ENCODE assay signal across 16 cellular contexts in the genomic region with DNA sequence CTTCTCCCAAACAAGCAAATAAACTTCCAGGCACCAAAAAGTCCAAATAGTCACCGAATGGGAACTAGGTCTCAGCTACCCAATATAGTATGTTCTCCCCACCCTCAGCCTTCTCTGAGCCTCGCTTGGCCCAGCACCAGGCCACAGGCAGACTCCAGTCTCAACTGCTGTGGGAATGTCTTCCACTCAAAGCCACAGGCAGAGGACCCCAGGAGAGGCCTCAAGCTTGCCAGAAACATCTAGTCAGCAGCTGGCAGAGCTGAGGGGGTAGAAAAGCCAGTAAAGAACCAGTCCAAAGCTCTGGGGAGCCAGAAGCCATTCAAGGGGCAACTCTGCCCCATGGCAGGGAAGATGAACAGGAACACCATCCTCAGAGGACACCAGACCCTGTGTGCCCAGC. TPM values are rescaled to one million over a fixed set of nuclear protein-coding genes. Genes with fewer than 3 reads are reported as not detected.
DNase-seq lines count a peak whose midpoint lies in the region; ATAC-seq, FAIRE-seq and TF ChIP-seq lines count a peak whose summit lies in the region.
"Had no signal": no experiment of that assay in that cellular context is flagged by ENCODE, and none has a peak within 500 bp of the region (broad histone marks: within the 10 kb centered on the region; RNA-seq: fewer than 3 reads in every experiment).

No MANE protein-coding gene starts in this region.

- no peaks in the 10 kb centered on the region for H3K9me1 ChIP-seq in endothelial cell of umbilical vein (replicated peaks; ENCODE audit: control insufficient read depth, extremely low read depth, insufficient read depth, low read length)

- H4K91ac ChIP-seq in neuronal stem cell (ENCODE audit: low read depth, low read length, poor library complexity) = no peak overlapping the region

- H2BK15ac ChIP-seq in neuronal stem cell (ENCODE audit: low read length) = no peak overlapping the region

- dilution Hi-C loops in endothelial cell of umbilical vein (cut with MboI; ENCODE audit: extremely low pct_ligation_motif_present, low sequenced_read_pairs) = no loop called here

- no TSS peak for BruUV-seq in endothelial cell of umbilical vein (replicated peaks; lab: Mats Ljungman, UMichigan)

- peaks cover 3% of the 10 kb centered on the region for H3K9me3 Mint-ChIP-seq in activated CD4-positive, alpha-beta T cell treated with anti-CD3 and anti-CD28 coated beads, Interleukin-2, amount 10 ng/mL, durations not matched to agents 7 days and 5 days

- no peak overlapping the region for H2AK5ac ChIP-seq in neuronal stem cell (ENCODE audit: low read depth, low read length)

- H3K4me3 ChIP-seq in endothelial cell of umbilical vein (replicated peaks in 1 of 3; ENCODE audit: insufficient read depth in 1 of 3, low read depth in 1 of 3, low read length in 3 of 3) (no peak overlapping the region), smooth muscle cell (no peak overlapping the region), neuronal stem cell (ENCODE audit: low read length in 2 of 2) (no peak overlapping the region)
- H3K4me3 ChIP-seq: A549, SJSA1 had no signal

- no peaks in the 10 kb centered on the region for H3K79me1 ChIP-seq in neuronal stem cell (ENCODE audit: low read depth, low read length)

- H3K4me1 Mint-ChIP-seq in activated CD4-positive, alpha-beta T cell treated with anti-CD3 and anti-CD28 coated beads, Interleukin-2, amount 10 ng/mL, durations not matched to agents 7 days and 5 days = peaks cover 86% of the 10 kb centered on the region

- intact Hi-C loops in endothelial cell of umbilical vein (cut with micrococcal nuclease) = no loop called here

- H2BK5ac ChIP-seq in neuronal stem cell (ENCODE audit: low read length) = no peak overlapping the region

- H3K9me3 ChIP-seq in endothelial cell of umbilical vein (replicated peaks; ENCODE audit: control insufficient read depth, insufficient read depth, low read length) = no peaks in the 10 kb centered on the region
- no peaks in the 10 kb centered on the region for H3K9me3 ChIP-seq in smooth muscle cell (replicated peaks; ENCODE audit: low read depth)
- H3K9me3 ChIP-seq in neuronal stem cell (replicated peaks in 1 of 2; ENCODE audit: control insufficient read depth in 2 of 2, insufficient read depth in 1 of 2, low read depth in 1 of 2, low read length in 2 of 2) = peaks cover 0 to 1% of the 10 kb centered on the region in 2 donors
- H3K9me3 ChIP-seq: A549, neutrophil, SJSA1 had no signal

- H3K36me3 Mint-ChIP-seq in activated CD4-positive, alpha-beta T cell treated with anti-CD3 and anti-CD28 coated beads, Interleukin-2, amount 10 ng/mL, durations not matched to agents 7 days and 5 days (ENCODE audit: low read depth) = peaks cover 55% of the 10 kb centered on the region

- TF ChIP-seq CTCF in endothelial cell of umbilical vein (IDR thresholded peaks at IDR 0.05; ENCODE audit: extremely low read depth in 1 of 2, insufficient read depth in 1 of 2, low read depth in 1 of 2, low read length in 2 of 2) (no peak), smooth muscle cell (IDR thresholded peaks at IDR 0.05; ENCODE audit: borderline replicate concordance, insufficient read depth, poor library complexity, severe bottlenecking) (no peak)

- H3K14ac ChIP-seq in neuronal stem cell (ENCODE audit: low read length) = no peak overlapping the region

- POLR2A ChIA-PET in activated CD4-positive, alpha-beta T cell treated with anti-CD3 and anti-CD28 coated beads, Interleukin-2, amount 10 ng/mL, durations not matched to agents 7 days and 5 days (lab: Charles Lee) = interaction anchor here (0.6 kb wide), 1 partner anchor 79 kb away, joined by 3 read pairs; no protein-coding TSS in a partner anchor
- POLR2A ChIA-PET in endothelial cell of umbilical vein (lab: Charles Lee) = interaction anchor here (1.0 kb wide), 1 partner anchor 18 kb away, joined by 5 read pairs; no protein-coding TSS in a partner anchor

- no peak overlapping the region for H4K8ac ChIP-seq in neuronal stem cell (ENCODE audit: low read depth, low read length)

- CTCF ChIA-PET in activated CD4-positive, alpha-beta T cell treated with anti-CD3 and anti-CD28 coated beads, Interleukin-2, amount 10 ng/mL, durations not matched to agents 7 days and 5 days (lab: Charles Lee) = interaction anchor here (1.1 to 3.1 kb wide), 5 partner anchors 10 to 43 kb away, joined by 3 to 7 read pairs (median 5); a partner anchor contains a TSS
- CTCF ChIA-PET in endothelial cell of umbilical vein (lab: Charles Lee) = interaction anchor here (0.8 to 3.7 kb wide), 6 partner anchors 9 to 40 kb away, joined by 3 to 56 read pairs (median 8); a partner anchor contains a TSS

- H3K79me2 ChIP-seq in endothelial cell of umbilical vein (ENCODE audit: control insufficient read depth, insufficient read depth, low read length) (peaks cover 27% of the 10 kb centered on the region), smooth muscle cell (ENCODE audit: low read depth) (peaks cover 32% of the 10 kb centered on the region)

- no peak overlapping the region for H3K18ac ChIP-seq in neuronal stem cell (ENCODE audit: low read length)

- H4K20me1 ChIP-seq in endothelial cell of umbilical vein (replicated peaks; ENCODE audit: control insufficient read depth, extremely low read depth, insufficient read depth, low read length) = no peaks in the 10 kb centered on the region
- peaks cover 10% of the 10 kb centered on the region for H4K20me1 ChIP-seq in smooth muscle cell (ENCODE audit: low read depth)

- H3K4me2 ChIP-seq in endothelial cell of umbilical vein (ENCODE audit: insufficient read depth, low read length) (no peak overlapping the region), smooth muscle cell (no peak overlapping the region), neuronal stem cell (ENCODE audit: insufficient read depth, low read length, poor library complexity, severe bottlenecking) (no peak overlapping the region)
- H3K4me2 ChIP-seq: A549 had no signal

- no peak for FAIRE-seq in endothelial cell of umbilical vein (lab: Jason Lieb, UNC)
- FAIRE-seq: A549 had no signal

- H2BK12ac ChIP-seq in neuronal stem cell (ENCODE audit: low read length) = no peak overlapping the region

- 40% methylated on average over 2 of the region's 2 CpGs for WGBS in smooth muscle cell (ENCODE audit: low lambda C conversion rate)
- WGBS in neuronal stem cell (ENCODE audit: extremely low coverage in 2 of 2, insufficient read length in 2 of 2, insufficient replicate concordance in 1 of 2), 2 donors = no CpG with 5 or more reads among the region's 2 CpGs

- ATAC-seq in GM18867 (IDR thresholded peaks at IDR 0.05; ENCODE audit: unreplicated experiment) = no peak
- ATAC-seq: A549 had no signal

- no peaks in the 10 kb centered on the region for H3F3A ChIP-seq in smooth muscle cell (ENCODE audit: low read depth)

- no peak overlapping the region for H3K4me3 Mint-ChIP-seq in activated CD4-positive, alpha-beta T cell treated with anti-CD3 and anti-CD28 coated beads, Interleukin-2, amount 10 ng/mL, durations not matched to agents 7 days and 5 days

- H3K27me3 Mint-ChIP-seq in activated CD4-positive, alpha-beta T cell treated with anti-CD3 and anti-CD28 coated beads, Interleukin-2, amount 10 ng/mL, durations not matched to agents 7 days and 5 days = no peaks in the 10 kb centered on the region

- H3K23ac ChIP-seq in neuronal stem cell (ENCODE audit: low read depth, low read length, poor library complexity) = no peak overlapping the region

- DNase-seq in activated CD4-positive, alpha-beta T cell treated with anti-CD3 and anti-CD28 coated beads, Interleukin-2, amount 10 ng/mL, durations not matched to agents 7 days and 5 days = no peak
- DNase-seq in activated CD4-positive, alpha-beta T cell treated with anti-CD3 and anti-CD28 coated beads, Interleukin-2, amount 50 U/mL, for 1 hour = no peak
- DNase-seq in RPMI7951 (ENCODE audit: low read depth) = peak; percentile 35
- no peak for DNase-seq in endothelial cell of umbilical vein (ENCODE audit: low read depth, low spot score)
- DNase-seq in smooth muscle cell (lab: John Stamatoyannopoulos, UW; ENCODE audit: unreplicated experiment) = no peak
- DNase-seq in GDM1 (lab: John Stamatoyannopoulos, UW) = no peak
- DNase-seq in neuronal stem cell (ENCODE audit: low spot score) = no peak
- DNase-seq: activated CD4-positive, alpha-beta T cell treated with anti-CD3 and anti-CD28 coated beads, Interleukin-2, amount 50 U/mL, for 48 hours; brain microvascular endothelial cell; NCI-H1048; NCI-H524; stimulated activated naive CD4-positive, alpha-beta T cell had no signal

- no peaks in the 10 kb centered on the region for H3K27me3 ChIP-seq in endothelial cell of umbilical vein (ENCODE audit: control insufficient read depth in 2 of 2, insufficient read depth in 2 of 2, low read length in 2 of 2)
- H3K27me3 ChIP-seq in smooth muscle cell (ENCODE audit: low read depth) = no peaks in the 10 kb centered on the region
- H3K27me3 ChIP-seq in neuronal stem cell (ENCODE audit: control insufficient read depth in 3 of 3, insufficient read depth in 3 of 3, low read depth in 1 of 3, low read length in 3 of 3) = no peaks in the 10 kb centered on the region
- H3K27me3 ChIP-seq: brain microvascular endothelial cell, neutrophil, SJSA1 had no signal

- H3K9ac ChIP-seq in endothelial cell of umbilical vein (replicated peaks; ENCODE audit: extremely low read depth, insufficient read depth, low read length) (no peak overlapping the region), smooth muscle cell (ENCODE audit: low read depth) (no peak overlapping the region), neuronal stem cell (ENCODE audit: low read depth, low read length, poor library complexity) (no peak overlapping the region)

- no peak overlapping the region for H3K4ac ChIP-seq in neuronal stem cell (ENCODE audit: low read length)

- H3K4me1 ChIP-seq in endothelial cell of umbilical vein (ENCODE audit: control insufficient read depth, extremely low read depth, insufficient read depth, low read length) (peaks cover 48% of the 10 kb centered on the region), smooth muscle cell (ENCODE audit: low read depth) (no peaks in the 10 kb centered on the region), neuronal stem cell (ENCODE audit: control insufficient read depth in 2 of 2, insufficient read depth in 1 of 2, low read depth in 1 of 2, low read length in 2 of 2) (peaks cover 2 to 14% of the 10 kb centered on the region in 2 donors)
- H3K4me1 ChIP-seq: A549 had no signal

- H3K36me3 ChIP-seq in endothelial cell of umbilical vein (ENCODE audit: control insufficient read depth in 2 of 2, extremely low read depth in 1 of 2, insufficient read depth in 2 of 2, low read length in 2 of 2) (peaks cover 7 to 9% of the 10 kb centered on the region in 2 experiments), smooth muscle cell (ENCODE audit: low read depth) (no peaks in the 10 kb centered on the region), neuronal stem cell (replicated peaks in 1 of 2; ENCODE audit: control insufficient read depth in 2 of 2, insufficient read depth in 2 of 2, low read length in 2 of 2) (peaks cover 0 to 32% of the 10 kb centered on the region in 2 donors)
- H3K36me3 ChIP-seq: neutrophil had no signal

- TF ChIP-seq POLR2A in endothelial cell of umbilical vein (IDR thresholded peaks at IDR 0.05; ENCODE audit: low read depth, low read length) = no peak

- H2AFZ ChIP-seq in endothelial cell of umbilical vein (ENCODE audit: low read depth, low read length) = no peak overlapping the region
- no peak overlapping the region for H2AFZ ChIP-seq in smooth muscle cell (ENCODE audit: low read depth)
- no peak overlapping the region for H2AFZ ChIP-seq in neuronal stem cell (ENCODE audit: low read length)

- peak overlapping the region; percentile 85 for H3K27ac Mint-ChIP-seq in activated CD4-positive, alpha-beta T cell treated with anti-CD3 and anti-CD28 coated beads, Interleukin-2, amount 10 ng/mL, durations not matched to agents 7 days and 5 days

- H3K27ac ChIP-seq in endothelial cell of umbilical vein (ENCODE audit: insufficient read depth, low read depth, low read length) (peak overlapping the region; percentile 100), smooth muscle cell (ENCODE audit: low read depth) (peak overlapping the region; percentile 26), neuronal stem cell (replicated peaks; ENCODE audit: low read length) (no peak overlapping the region)
- H3K27ac ChIP-seq: A549, brain microvascular endothelial cell, neutrophil, SJSA1 had no signal

- H2BK120ac ChIP-seq in neuronal stem cell (ENCODE audit: low read depth, low read length) = no peak overlapping the region

RNA-seq across cellular contexts. Expression of a gene that starts 41.8 kb away (rescaled TPM):
- 10 to 100 TPM; 37.4 to 38.2 TPM for total RNA-seq in activated CD4-positive, alpha-beta T cell treated with anti-CD3 and anti-CD28 coated beads, Interleukin-2, amount 10 ng/mL, durations not matched to agents 7 days and 5 days
- 24.4 and 28.0 TPM in 2 replicates for total RNA-seq in RPMI7951 (2014; rRNA removed; shearing (Covaris generic))
- 93.2 and 93.3 TPM in 2 replicates for total RNA-seq in endothelial cell of umbilical vein
- polyA plus RNA-seq in endothelial cell of umbilical vein = 33.6 and 35.1 TPM in 2 replicates
- polyA plus RNA-seq in endothelial cell of umbilical vein (2011; cell fraction: cytosol; rRNA removed) = 31.3 and 33.6 TPM in 2 replicates
- 143 and 146 TPM in 2 replicates for polyA plus RNA-seq in endothelial cell of umbilical vein (2011; cell fraction: nucleus; rRNA removed)
- 37.7 and 39.3 TPM in 2 replicates for polyA plus RNA-seq in endothelial cell of umbilical vein (2012)
- polyA minus RNA-seq in endothelial cell of umbilical vein = 107 and 110 TPM in 2 replicates
- 4.4 TPM for polyA minus RNA-seq in endothelial cell of umbilical vein (2011; cell fraction: cytosol; rRNA and poly(A)+ RNA removed)
- 75.3 and 104 TPM in 2 replicates for polyA minus RNA-seq in endothelial cell of umbilical vein (2011; cell fraction: nucleus; rRNA and poly(A)+ RNA removed)
- 18.3 and 20.8 TPM in 2 replicates for total RNA-seq in smooth muscle cell
- 19.7 and 21.7 TPM in 2 replicates for polyA plus RNA-seq in smooth muscle cell
- polyA plus RNA-seq in neuronal stem cell (2013, experiment 1 of 2) = 8.2 TPM
- 8.1 TPM for polyA plus RNA-seq in neuronal stem cell (2013, experiment 2 of 2)

RNA-seq across cellular contexts. Expression of a gene that starts 42.0 kb away (rescaled TPM):
- 10 to 100 TPM; 11.6 to 11.7 TPM for total RNA-seq in activated CD4-positive, alpha-beta T cell treated with anti-CD3 and anti-CD28 coated beads, Interleukin-2, amount 10 ng/mL, durations not matched to agents 7 days and 5 days
- total RNA-seq in RPMI7951 (2014; rRNA removed; shearing (Covaris generic)) = 4.0 and 6.6 TPM in 2 replicates
- total RNA-seq in endothelial cell of umbilical vein = 9.5 and 9.9 TPM in 2 replicates
- polyA plus RNA-seq in endothelial cell of umbilical vein = 5.4 TPM in 2 replicates
- polyA plus RNA-seq in endothelial cell of umbilical vein (2011; cell fraction: cytosol; rRNA removed) = 4.3 and 5.3 TPM in 2 replicates
- polyA plus RNA-seq in endothelial cell of umbilical vein (2011; cell fraction: nucleus; rRNA removed) = 32.8 and 33.2 TPM in 2 replicates
- 4.4 and 6.2 TPM in 2 replicates for polyA plus RNA-seq in endothelial cell of umbilical vein (2012)
- 7.8 and 9.3 TPM in 2 replicates for polyA minus RNA-seq in endothelial cell of umbilical vein
- polyA minus RNA-seq in endothelial cell of umbilical vein (2011; cell fraction: cytosol; rRNA and poly(A)+ RNA removed) = 3.9 TPM
- polyA minus RNA-seq in endothelial cell of umbilical vein (2011; cell fraction: nucleus; rRNA and poly(A)+ RNA removed) = 8.2 and 11.7 TPM in 2 replicates
- 5.7 and 6.2 TPM in 2 replicates for total RNA-seq in smooth muscle cell
- 19.8 and 22.8 TPM in 2 replicates for polyA plus RNA-seq in smooth muscle cell
- 20.1 TPM for polyA plus RNA-seq in neuronal stem cell (2013, experiment 1 of 2)
- polyA plus RNA-seq in neuronal stem cell (2013, experiment 2 of 2) = 20.2 TPM

RNA-seq across cellular contexts. Expression of a gene that starts 59.9 kb away (rescaled TPM):
- under 1 TPM; 0.15 TPM for total RNA-seq in activated CD4-positive, alpha-beta T cell treated with anti-CD3 and anti-CD28 coated beads, Interleukin-2, amount 10 ng/mL, durations not matched to agents 7 days and 5 days
- total RNA-seq in RPMI7951 (2014; rRNA removed; shearing (Covaris generic)) = 0.29 TPM in 1 of 2 replicates, not detected in the other
- total RNA-seq in endothelial cell of umbilical vein (0.21 and 0.33 TPM in 2 replicates), smooth muscle cell (0.09 and 1.3 TPM in 2 replicates)
- polyA plus RNA-seq in endothelial cell of umbilical vein (0.10 and 0.11 TPM in 2 replicates), smooth muscle cell (0.18 and 0.26 TPM in 2 replicates)
- polyA plus RNA-seq in endothelial cell of umbilical vein (2011; cell fraction: cytosol; rRNA removed) = 0.06 TPM in 2 replicates
- polyA plus RNA-seq in endothelial cell of umbilical vein (2011; cell fraction: nucleus; rRNA removed) = 0.78 and 0.90 TPM in 2 replicates
- polyA plus RNA-seq in endothelial cell of umbilical vein (2012) = 0.16 and 0.56 TPM in 2 replicates
- polyA minus RNA-seq in endothelial cell of umbilical vein = 0.36 and 0.62 TPM in 2 replicates
- polyA minus RNA-seq in endothelial cell of umbilical vein (2011; cell fraction: cytosol; rRNA and poly(A)+ RNA removed) = not detected
- 0.72 and 0.87 TPM in 2 replicates for polyA minus RNA-seq in endothelial cell of umbilical vein (2011; cell fraction: nucleus; rRNA and poly(A)+ RNA removed)
- polyA plus RNA-seq in neuronal stem cell (2013, experiment 1 of 2) = 0.18 TPM
- 0.14 TPM for polyA plus RNA-seq in neuronal stem cell (2013, experiment 2 of 2)
